10 cellular contexts compared by ENCODE assay signal in genomic region chr13:31930901-31931522, GRCh38.
DNase-seq lines count a peak whose midpoint lies in the region; ATAC-seq and TF ChIP-seq lines count a peak whose summit lies in the region.
"Had no signal": no experiment of that assay in that cellular context is flagged by ENCODE, and none has a peak within 500 bp of the region (broad histone marks: within the 10 kb centered on the region; RNA-seq: fewer than 3 reads in every experiment).

No MANE protein-coding gene starts in this region.

- CTCF ChIA-PET in A673 (lab: Charles Lee), result interaction anchor here (1.2 kb wide), 1 partner anchor 21 kb away, joined by 6 read pairs; no protein-coding TSS in a partner anchor

- POLR2A ChIA-PET in A673 (lab: Charles Lee; ENCODE audit: low non-redundant PET), result interaction anchor here (0.7 kb wide), 1 partner anchor 11 kb away, joined by 6 read pairs; no protein-coding TSS in a partner anchor

- peak; percentile 100 for ATAC-seq in HG02571 (IDR thresholded peaks at IDR 0.05; ENCODE audit: unreplicated experiment)

- DNase-seq in DMS153 (lab: John Stamatoyannopoulos, UW) (peak; percentile 2), DMS153 treated with DMSO at 0.1 percent for 48 hours (lab: John Stamatoyannopoulos, UW; ENCODE audit: unreplicated experiment) (no peak), M059J (ENCODE audit: low read depth) (peak; percentile 55), ovary (no peak), NCI-H2196 (lab: John Stamatoyannopoulos, UW; ENCODE audit: unreplicated experiment) (no peak), A673 (ENCODE audit: low spot score) (no peak)
- DNase-seq: amniotic stem cell had no signal

- TF ChIP-seq CTCF in liver (IDR thresholded peaks at IDR 0.05; ENCODE audit: low read depth, low read length, missing input control) (no peak), ovary (IDR thresholded peaks at IDR 0.05) (no peak), A673 (conservative IDR thresholded peaks at IDR 0.05; ENCODE audit: low read depth, low read length) (no peak)

- BruUV-seq in A673 (replicated peaks; lab: Mats Ljungman, UMichigan), result no TSS peak

- H3K9me3 ChIP-seq in liver (ENCODE audit: control insufficient read depth in 4 of 4, low read length in 3 of 4) (no peaks in the 10 kb centered on the region), ovary (no peaks in the 10 kb centered on the region), A673 (ENCODE audit: low read depth, low read length, poor library complexity, severe bottlenecking) (no peaks in the 10 kb centered on the region)

- H3K27ac ChIP-seq in liver (ENCODE audit: low read depth in 1 of 2, low read length in 2 of 2), result peak overlapping the region in 1 of 2 donors; percentile 11
- H3K27ac ChIP-seq in ovary, result no peak overlapping the region
- no peak overlapping the region for H3K27ac ChIP-seq in A673 (ENCODE audit: low read depth, low read length, poor library complexity, severe bottlenecking)
- H3K27ac ChIP-seq: 22Rv1 had no signal

- no peaks in the 10 kb centered on the region for H3K27me3 ChIP-seq in liver (ENCODE audit: control insufficient read depth in 4 of 4, insufficient read depth in 4 of 4, low read length in 3 of 4)
- no peaks in the 10 kb centered on the region for H3K27me3 ChIP-seq in ovary
- H3K27me3 ChIP-seq in A673 (replicated peaks; ENCODE audit: insufficient read depth, low read depth, low read length, poor library complexity), result no peaks in the 10 kb centered on the region

- H3K4me3 ChIP-seq in liver (ENCODE audit: low read depth in 1 of 3, low read length in 3 of 3), result no peak overlapping the region
- no peak overlapping the region for H3K4me3 ChIP-seq in ovary
- H3K4me3 ChIP-seq in A673 (ENCODE audit: low read depth, low read length, poor library complexity, severe bottlenecking), result no peak overlapping the region

- no peak for TF ChIP-seq RAD21 in liver (IDR thresholded peaks at IDR 0.05)

- TF ChIP-seq EP300 in ovary (IDR thresholded peaks at IDR 0.05), result no peak

- no peaks in the 10 kb centered on the region for H3K36me3 ChIP-seq in liver (ENCODE audit: control insufficient read depth in 4 of 4, insufficient read depth in 3 of 4, low read depth in 1 of 4, low read length in 3 of 4)
- no peaks in the 10 kb centered on the region for H3K36me3 ChIP-seq in ovary
- no peaks in the 10 kb centered on the region for H3K36me3 ChIP-seq in A673 (ENCODE audit: insufficient read depth, low read length, poor library complexity, severe bottlenecking)

- peaks cover 3 to 45% (median 29%) of the 10 kb centered on the region in 4 donors for H3K4me1 ChIP-seq in liver (ENCODE audit: control insufficient read depth in 4 of 4, insufficient read depth in 4 of 4, low read length in 3 of 4)
- H3K4me1 ChIP-seq in ovary (ENCODE audit: insufficient read depth), result peaks cover 5% of the 10 kb centered on the region
- H3K4me1 ChIP-seq in A673 (ENCODE audit: insufficient read depth, low read length, poor library complexity, severe bottlenecking), result no peaks in the 10 kb centered on the region

- TF ChIP-seq POLR2A in ovary (IDR thresholded peaks at IDR 0.05), result no peak

- H3K9ac ChIP-seq in liver (ENCODE audit: low read depth in 1 of 2, low read length in 2 of 2), result no peak overlapping the region

- intact Hi-C loops in ovary (cut with DNase I) (no loop called here), A673 (cut with micrococcal nuclease; ENCODE audit: unreplicated experiment) (no loop called here)

- WGBS in liver, result 76% methylated on average over 3 of the region's 3 CpGs
- WGBS in ovary, 3 donors, result 86 to 87% (median 87%) methylated on average over 3 of the region's 3 CpGs

TF ChIP-seq in liver, 16 proteins besides CTCF, POLR2A, EP300 and RAD21:
- no peak for TF ChIP-seq TAF1 (conservative IDR thresholded peaks at IDR 0.05)
- no peak for TF ChIP-seq REST (IDR thresholded peaks at IDR 0.05)
- TF ChIP-seq SP1 (IDR thresholded peaks at IDR 0.05), result no peak
- no peak for TF ChIP-seq MAX (IDR thresholded peaks at IDR 0.05)
- TF ChIP-seq EGR1 (IDR thresholded peaks at IDR 0.05; ENCODE audit: low read depth in 2 of 2), result peak in 1 of 2 donors; percentile 36
- no peak for TF ChIP-seq NR2F2 (IDR thresholded peaks at IDR 0.05)
- peak in 1 of 2 donors; percentile 21 for TF ChIP-seq HNF4A (conservative IDR thresholded peaks at IDR 0.05)
- TF ChIP-seq YY1 (IDR thresholded peaks at IDR 0.05), result peak; percentile 11
- TF ChIP-seq FOXA2 (IDR thresholded peaks at IDR 0.05), result no peak
- TF ChIP-seq JUND (IDR thresholded peaks at IDR 0.05), result peak in 1 of 2 donors; percentile 90
- no peak for TF ChIP-seq ZBTB33 (IDR thresholded peaks at IDR 0.05)
- peak in 1 of 2 donors; percentile 16 for TF ChIP-seq RXRA (IDR thresholded peaks at IDR 0.05)
TF ChIP-seq in liver: peak in this region for 5.

Comparison
In these comparisons a context has a peak if more than half of its experiments do, and no peak if none do; other contexts are left out.
1. DNase-seq: peak in DMS153 (single experiment) and M059J (single experiment); none in DMS153 treated with DMSO at 0.1 percent for 48 hours (single experiment), ovary (0 of 5), NCI-H2196 (single experiment) and A673 (single experiment).